In genomic region chr1:118154220-118154619, GRCh38 we compare ENCODE assay signal across 11 cellular contexts. TPM values are rescaled to one million over a fixed set of nuclear protein-coding genes. Genes with fewer than 3 reads are reported as not detected.
DNase-seq lines count a peak whose midpoint lies in the region; ATAC-seq and TF ChIP-seq lines count a peak whose summit lies in the region.
"Had no signal": no experiment of that assay in that cellular context is flagged by ENCODE, and none has a peak within 500 bp of the region (broad histone marks: within the 10 kb centered on the region; RNA-seq: fewer than 3 reads in every experiment).

No MANE protein-coding gene starts in this region.

- H2BK120ac ChIP-seq in IMR-90 (ENCODE audit: low read depth, low read length), result no peak overlapping the region

- H3K4me3 ChIP-seq in IMR-90 (ENCODE audit: insufficient read depth, low read depth, low read length) (no peak overlapping the region), neural progenitor cell (no peak overlapping the region)

- WGBS in IMR-90 (ENCODE audit: extremely low coverage in 2 of 2, insufficient read length in 1 of 2), 2 experiments, result no CpG with 5 or more reads among the region's 1 CpG

- no peaks in the 10 kb centered on the region for H3K9me1 ChIP-seq in IMR-90 (ENCODE audit: insufficient read depth, low read length)

- no peaks in the 10 kb centered on the region for H3K36me3 ChIP-seq in IMR-90 (ENCODE audit: control insufficient read depth, insufficient read depth, low read length)
- H3K36me3 ChIP-seq in neural progenitor cell, result no peaks in the 10 kb centered on the region

- no peaks in the 10 kb centered on the region for H4K20me1 ChIP-seq in IMR-90 (ENCODE audit: insufficient read depth, low read length)
- H4K20me1 ChIP-seq in neural progenitor cell (ENCODE audit: low read depth), result no peaks in the 10 kb centered on the region

- H2BK15ac ChIP-seq in IMR-90 (ENCODE audit: low read depth, low read length), result no peak overlapping the region

- peak overlapping the region in 1 of 5 experiments; percentile 47 for H3K27ac Mint-ChIP-seq in brain
- no peak overlapping the region for H3K27ac Mint-ChIP-seq in neural progenitor cell
- H3K27ac Mint-ChIP-seq: activated CD4-positive, alpha-beta T cell treated with anti-CD3 and anti-CD28 coated beads for 36 hours; dendritic cell treated with granulocyte-macrophage colony-stimulating factor and Interleukin-4, amounts not matched to agents 40 ng/mL and 50 ng/mL, for 4 days had no signal

- H3K9me3 Mint-ChIP-seq in brain (no peaks in the 10 kb centered on the region), neural progenitor cell (no peaks in the 10 kb centered on the region)
- H3K9me3 Mint-ChIP-seq: dendritic cell treated with granulocyte-macrophage colony-stimulating factor and Interleukin-4, amounts not matched to agents 40 ng/mL and 50 ng/mL, for 4 days had no signal

- dilution Hi-C loops in IMR-90 (cut with HindIII; ENCODE audit: low sequenced_read_pairs, unreplicated experiment), result no loop called here

- no TSS peak for BruUV-seq in IMR-90 (replicated peaks; lab: Mats Ljungman, UMichigan)

- POLR2A ChIA-PET in IMR-90 (lab: Charles Lee; ENCODE audit: unreplicated experiment), result no interaction called here

- H3K23ac ChIP-seq in IMR-90 (ENCODE audit: low read depth, low read length), result no peak overlapping the region

- no peak overlapping the region for H4K5ac ChIP-seq in IMR-90 (ENCODE audit: low read depth, low read length)

- H2AK9ac ChIP-seq in IMR-90 (replicated peaks; ENCODE audit: low read depth, low read length, poor library complexity), result no peak overlapping the region

- no peak overlapping the region for H3K4me3 Mint-ChIP-seq in brain
- H3K4me3 Mint-ChIP-seq in neural progenitor cell, result no peak overlapping the region
- H3K4me3 Mint-ChIP-seq: activated CD4-positive, alpha-beta T cell treated with anti-CD3 and anti-CD28 coated beads for 36 hours; dendritic cell treated with granulocyte-macrophage colony-stimulating factor and Interleukin-4, amounts not matched to agents 40 ng/mL and 50 ng/mL, for 4 days had no signal

- CTCF ChIA-PET in IMR-90 (lab: Yijun Ruan, JAX), result interaction anchor here (0.6 to 1.1 kb wide), 2 partner anchors 854 kb away, joined by 3 to 5 read pairs; no protein-coding TSS in a partner anchor

- H3K4me1 ChIP-seq in IMR-90 (ENCODE audit: control insufficient read depth, insufficient read depth, low read length) (no peaks in the 10 kb centered on the region), neural progenitor cell (peaks cover 6% of the 10 kb centered on the region)

- no peak overlapping the region for H2BK20ac ChIP-seq in IMR-90 (ENCODE audit: low read depth, low read length)

- peak; percentile 37; the same call in 1 of the 2 replicates for TF ChIP-seq RAD21 in IMR-90 (IDR thresholded peaks at IDR 0.05; ENCODE audit: low read length)

- no peaks in the 10 kb centered on the region for H3F3A ChIP-seq in neural progenitor cell (ENCODE audit: low read depth)

- H2AK5ac ChIP-seq in IMR-90 (ENCODE audit: low read depth, low read length), result no peak overlapping the region

- peaks cover 9% of the 10 kb centered on the region for H3K4me1 Mint-ChIP-seq in brain
- no peaks in the 10 kb centered on the region for H3K4me1 Mint-ChIP-seq in neural progenitor cell
- H3K4me1 Mint-ChIP-seq: activated CD4-positive, alpha-beta T cell treated with anti-CD3 and anti-CD28 coated beads for 36 hours had no signal

- in situ Hi-C loops in IMR-90 (cut with MboI; ENCODE audit: low sequenced_read_pairs), result loop anchor here (10.0 to 25.0 kb wide), 3 partner anchors 79 to 1208 kb away; partner anchors contain the start of genes HAO2 and TBX15

- peak; percentile 44 for DNase-seq in DMS 273 (lab: John Stamatoyannopoulos, UW; ENCODE audit: unreplicated experiment)
- DNase-seq in DMS 273 treated with DMSO at 0.1 percent for 48 hours (lab: John Stamatoyannopoulos, UW), result no peak
- peak; percentile 1 for DNase-seq in IMR-90
- DNase-seq in neural progenitor cell (ENCODE audit: low spot score), result peak; percentile 21
- DNase-seq: 8988T; activated CD4-positive, alpha-beta T cell treated with anti-CD3 and anti-CD28 coated beads for 36 hours had no signal

- H3K4ac ChIP-seq in IMR-90 (ENCODE audit: low read depth, low read length), result no peak overlapping the region

- H3K56ac ChIP-seq in IMR-90 (ENCODE audit: extremely low read depth, insufficient read depth, low read length), result no peak overlapping the region

- H3K27ac ChIP-seq in IMR-90 (ENCODE audit: insufficient read depth, low read length), result no peak overlapping the region
- no peak overlapping the region for H3K27ac ChIP-seq in neural progenitor cell

- H3K9ac ChIP-seq in IMR-90 (ENCODE audit: low read depth, low read length) (no peak overlapping the region), neural progenitor cell (no peak overlapping the region)

- no peak overlapping the region for H4K8ac ChIP-seq in IMR-90 (ENCODE audit: low read depth in 2 of 2, low read length in 2 of 2)

- H3K18ac ChIP-seq in IMR-90 (ENCODE audit: low read depth, low read length), result no peak overlapping the region

- no peaks in the 10 kb centered on the region for H3K9me3 ChIP-seq in IMR-90 (ENCODE audit: control insufficient read depth, insufficient read depth, low read length)
- H3K9me3 ChIP-seq in neural progenitor cell (ENCODE audit: low read depth), result no peaks in the 10 kb centered on the region

- no peak; the same call in 1 of the 2 replicates for ATAC-seq in IMR-90 (ENCODE audit: low read depth)
- no peak for ATAC-seq in HG03139 (IDR thresholded peaks at IDR 0.05; ENCODE audit: unreplicated experiment)
- no peak for ATAC-seq in HG02571 (IDR thresholded peaks at IDR 0.05; ENCODE audit: unreplicated experiment)
- no peak for ATAC-seq in HG02973 (IDR thresholded peaks at IDR 0.05; ENCODE audit: unreplicated experiment)
- ATAC-seq: activated CD4-positive, alpha-beta T cell treated with anti-CD3 and anti-CD28 coated beads for 36 hours had no signal

- H3K14ac ChIP-seq in IMR-90 (replicated peaks; ENCODE audit: low read depth, low read length), result no peak overlapping the region

- no peaks in the 10 kb centered on the region for H3K36me3 Mint-ChIP-seq in brain
- H3K36me3 Mint-ChIP-seq in neural progenitor cell, result no peaks in the 10 kb centered on the region

- H4K91ac ChIP-seq in IMR-90 (ENCODE audit: insufficient read depth, low read depth, low read length), result no peak overlapping the region

- no peaks in the 10 kb centered on the region for H3K79me1 ChIP-seq in IMR-90 (ENCODE audit: low read depth in 1 of 2, low read length in 2 of 2)

- H3K27me3 ChIP-seq in IMR-90 (ENCODE audit: control insufficient read depth, insufficient read depth, low read length) (no peaks in the 10 kb centered on the region), neural progenitor cell (no peaks in the 10 kb centered on the region)

- H3K27me3 Mint-ChIP-seq in brain, result no peaks in the 10 kb centered on the region
- H3K27me3 Mint-ChIP-seq in neural progenitor cell (ENCODE audit: insufficient read depth, low read depth), result no peaks in the 10 kb centered on the region
- H3K27me3 Mint-ChIP-seq: activated CD4-positive, alpha-beta T cell treated with anti-CD3 and anti-CD28 coated beads for 36 hours had no signal

- intact Hi-C loops in IMR-90 (cut with micrococcal nuclease), result loop anchor here (1.0 to 5.0 kb wide), 2 partner anchors 854 to 1123 kb away; no protein-coding TSS in a partner anchor

- H2BK5ac ChIP-seq in IMR-90 (ENCODE audit: low read depth, low read length, poor library complexity, severe bottlenecking), result no peak overlapping the region

- no peaks in the 10 kb centered on the region for H3K79me2 ChIP-seq in neural progenitor cell (ENCODE audit: low read depth)

- TF ChIP-seq POLR2A in IMR-90 (IDR thresholded peaks at IDR 0.05; ENCODE audit: low read depth, low read length), result no peak

- H3K4me2 ChIP-seq in IMR-90 (ENCODE audit: low read depth, low read length) (no peak overlapping the region), neural progenitor cell (no peak overlapping the region)

- no peak overlapping the region for H2AFZ ChIP-seq in IMR-90 (replicated peaks; ENCODE audit: low read length, poor library complexity)
- H2AFZ ChIP-seq in neural progenitor cell (replicated peaks), result no peak overlapping the region

- TF ChIP-seq CTCF in IMR-90 (conservative IDR thresholded peaks at IDR 0.05; ENCODE audit: low read depth, low read length) (peak; percentile 30; the same call in 1 of the 2 replicates), brain (conservative IDR thresholded peaks at IDR 0.05) (peak; percentile 64 to 69), neural progenitor cell (IDR thresholded peaks at IDR 0.05) (peak; percentile 51)

TF ChIP-seq in IMR-90, 13 proteins besides CTCF, POLR2A, EP300 and RAD21:
- no peak for TF ChIP-seq CHD1 (IDR thresholded peaks at IDR 0.05; ENCODE audit: low read depth, low read length)
- TF ChIP-seq RFX5 (IDR thresholded peaks at IDR 0.05; ENCODE audit: low read depth, low read length), result no peak
- no peak for TF ChIP-seq MAZ (IDR thresholded peaks at IDR 0.05; ENCODE audit: borderline replicate concordance, low read depth, low read length)

RNA-seq across cellular contexts. Expression of gene SPAG17, which starts 30.8 kb away (rescaled TPM):
- total RNA-seq in IMR-90 (2012; rRNA removed) (under 0.01 TPM in 1 of 2 replicates, not detected in the other), neural progenitor cell (ENCODE audit: low replicate concordance) (0.90 and 1.6 TPM in 2 replicates)
- polyA plus RNA-seq in IMR-90 (2012; rRNA removed) (0.10 TPM in 1 of 2 replicates, not detected in the other), brain (ENCODE audit: insufficient read depth, low read depth, low replicate concordance) (not detected)
- not detected in 2 replicates for polyA plus RNA-seq in IMR-90 (2012; cell fraction: cytosol; rRNA removed)
- polyA plus RNA-seq in IMR-90 (2012; cell fraction: nucleus; rRNA removed; ENCODE audit: low replicate concordance), result 0.01 TPM in 1 of 2 replicates, not detected in the other
- total RNA-seq: activated CD4-positive, alpha-beta T cell treated with anti-CD3 and anti-CD28 coated beads for 36 hours had no signal
